ENCODE assay signal across 8 cellular contexts in the genomic region with DNA sequence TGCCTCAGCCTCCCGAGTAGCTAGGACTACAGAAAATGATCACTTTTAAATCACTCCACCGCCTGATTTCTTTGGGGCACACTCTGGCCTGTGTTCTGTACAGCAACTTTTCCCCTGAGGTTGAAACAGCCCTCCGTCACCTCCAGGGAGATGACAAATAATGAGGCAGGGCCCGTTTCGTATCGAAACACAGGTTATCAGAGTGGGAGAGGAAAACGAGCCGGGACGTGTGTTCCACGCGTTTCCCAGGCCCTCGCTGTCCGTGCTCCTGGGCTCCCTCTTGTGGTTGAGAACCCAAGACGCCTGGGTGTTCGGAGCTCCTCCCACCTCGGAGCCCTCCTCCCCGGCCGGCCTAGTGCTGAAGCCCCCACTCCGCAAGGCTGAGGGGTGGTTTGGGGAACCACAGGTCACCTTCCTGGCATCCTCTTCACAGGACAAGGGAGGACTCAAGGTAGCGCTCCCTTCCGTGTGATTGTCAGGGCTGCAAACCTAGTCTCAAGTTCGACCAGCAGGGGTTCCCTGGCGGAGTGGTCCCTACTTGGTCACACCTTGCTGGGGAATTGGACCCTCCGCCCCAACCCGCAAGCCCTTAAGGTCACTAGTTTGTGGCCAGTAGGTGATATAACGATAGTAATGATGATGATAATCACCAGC. TPM values are rescaled to one million over a fixed set of nuclear protein-coding genes. Genes with fewer than 3 reads are reported as not detected.
A peak's percentile ranks its signal among the peaks of the same experiment; 100 is the strongest.
DNase-seq lines count a peak whose midpoint lies in the region; ATAC-seq lines count a peak whose summit lies in the region.

No MANE protein-coding gene starts in this region.

- H3K27me3 ChIP-seq in mesenchymal stem cell (ENCODE audit: control insufficient read depth in 1 of 2, insufficient read depth in 1 of 2, low read length in 2 of 2) = peaks cover 4 to 8% of the 10 kb centered on the region in 2 experiments

- H4K8ac ChIP-seq in mesenchymal stem cell (ENCODE audit: low read length) = peak overlapping the region; percentile 28

- peak overlapping the region; percentile 65 for H3K4me3 Mint-ChIP-seq in activated CD4-positive, alpha-beta memory T cell treated with anti-CD3 and anti-CD28 coated beads for 36 hours

- no peak overlapping the region for H2BK120ac ChIP-seq in mesenchymal stem cell (ENCODE audit: low read depth, low read length)

- peak; percentile 53 to 57 for DNase-seq in SHP77 (lab: John Stamatoyannopoulos, UW)
- no peak for DNase-seq in SHP77 treated with DMSO at 0.1 percent for 48 hours (lab: John Stamatoyannopoulos, UW)
- peak; percentile 27 for DNase-seq in NCI-H510A (lab: John Stamatoyannopoulos, UW)
- peak; percentile 81 for DNase-seq in activated CD4-positive, alpha-beta memory T cell treated with anti-CD3 and anti-CD28 coated beads for 36 hours
- peak; percentile 73 for DNase-seq in effector CD4-positive, alpha-beta T cell
- DNase-seq in mesenchymal stem cell = peak; percentile 76
- DNase-seq in stimulated activated CD8-positive, alpha-beta memory T cell treated with anti-CD3 and anti-CD28 coated beads, Interleukin-12 subunit alpha, Interleukin-12 subunit beta, amount 100 ng/mL, for 24 hours (ENCODE audit: extremely low read depth) = peak; percentile 51

- WGBS in mesenchymal stem cell = 12% methylated on average over 23 of the region's 26 CpGs

- no peak overlapping the region for H3K27ac Mint-ChIP-seq in activated CD4-positive, alpha-beta memory T cell treated with anti-CD3 and anti-CD28 coated beads for 36 hours

- H2AK5ac ChIP-seq in mesenchymal stem cell (ENCODE audit: low read length, severe bottlenecking) = no peak overlapping the region

- H3K27ac ChIP-seq in mesenchymal stem cell (ENCODE audit: low read length, poor library complexity, severe bottlenecking) = no peak overlapping the region

- H3K18ac ChIP-seq in mesenchymal stem cell (ENCODE audit: low read depth in 1 of 2, low read length in 2 of 2) = no peak overlapping the region

- intact Hi-C loops in activated CD4-positive, alpha-beta memory T cell treated with anti-CD3 and anti-CD28 coated beads for 36 hours (cut with micrococcal nuclease) = loop anchor here (1.0 to 10.0 kb wide), 2 partner anchors 77 to 294 kb away; no protein-coding TSS in a partner anchor

- peak overlapping the region; percentile 67 for H3K9ac ChIP-seq in mesenchymal stem cell (ENCODE audit: low read length)

- no peak overlapping the region for H4K91ac ChIP-seq in mesenchymal stem cell (ENCODE audit: low read length)

- peak; percentile 92 for ATAC-seq in HG03159 (IDR thresholded peaks at IDR 0.05; ENCODE audit: unreplicated experiment)

- peak overlapping the region; percentile 55 for H2AFZ ChIP-seq in mesenchymal stem cell (ENCODE audit: low read depth, low read length)

- peaks cover 20% of the 10 kb centered on the region for H3K4me1 ChIP-seq in mesenchymal stem cell (ENCODE audit: control insufficient read depth, insufficient read depth, low read depth, low read length)

- H3K4me2 ChIP-seq in mesenchymal stem cell (ENCODE audit: low read length, poor library complexity, severe bottlenecking) = peak overlapping the region; percentile 67

- POLR2A ChIA-PET in activated CD4-positive, alpha-beta memory T cell treated with anti-CD3 and anti-CD28 coated beads for 36 hours (lab: Charles Lee) = no interaction called here

- H2BK12ac ChIP-seq in mesenchymal stem cell (ENCODE audit: low read length in 2 of 2) = no peak overlapping the region

- H2BK15ac ChIP-seq in mesenchymal stem cell (ENCODE audit: low read depth, poor library complexity, severe bottlenecking) = no peak overlapping the region

- H3K36me3 ChIP-seq in mesenchymal stem cell (ENCODE audit: control insufficient read depth in 1 of 2, insufficient read depth in 2 of 2, low read depth in 1 of 2, low read length in 2 of 2) = no peaks in the 10 kb centered on the region

- H3K36me3 Mint-ChIP-seq in activated CD4-positive, alpha-beta memory T cell treated with anti-CD3 and anti-CD28 coated beads for 36 hours = no peaks in the 10 kb centered on the region

- H3K4me3 ChIP-seq in mesenchymal stem cell (ENCODE audit: insufficient read depth in 1 of 2, low read depth in 1 of 2, low read length in 2 of 2) = peak overlapping the region; percentile 15 to 70

- no peak overlapping the region for H3K4ac ChIP-seq in mesenchymal stem cell (ENCODE audit: low read depth in 1 of 2, low read length in 2 of 2)

- H3K27me3 Mint-ChIP-seq in activated CD4-positive, alpha-beta memory T cell treated with anti-CD3 and anti-CD28 coated beads for 36 hours = peaks cover 9% of the 10 kb centered on the region

- H2BK5ac ChIP-seq in mesenchymal stem cell (ENCODE audit: low read depth, low read length, poor library complexity, severe bottlenecking) = no peak overlapping the region

- no peaks in the 10 kb centered on the region for H3K9me3 Mint-ChIP-seq in activated CD4-positive, alpha-beta memory T cell treated with anti-CD3 and anti-CD28 coated beads for 36 hours

- H3K14ac ChIP-seq in mesenchymal stem cell (ENCODE audit: low read length in 2 of 2) = no peak overlapping the region

- H3K9me3 ChIP-seq in mesenchymal stem cell (ENCODE audit: control insufficient read depth, low read length) = no peaks in the 10 kb centered on the region

- H3K23ac ChIP-seq in mesenchymal stem cell (ENCODE audit: low read length in 2 of 2) = no peak overlapping the region

- H3K4me1 Mint-ChIP-seq in activated CD4-positive, alpha-beta memory T cell treated with anti-CD3 and anti-CD28 coated beads for 36 hours (ENCODE audit: low read depth) = peaks cover 10% of the 10 kb centered on the region

- H3K79me1 ChIP-seq in mesenchymal stem cell (replicated peaks; ENCODE audit: low read length, poor library complexity, severe bottlenecking) = no peaks in the 10 kb centered on the region

- CTCF ChIA-PET in activated CD4-positive, alpha-beta memory T cell treated with anti-CD3 and anti-CD28 coated beads for 36 hours (lab: Charles Lee) = interaction anchor here (0.6 to 6.6 kb wide), 40 partner anchors 9 to 646 kb away, joined by 3 to 88 read pairs (median 4); partner anchors contain the start of genes FIGLA and PAIP2B

RNA-seq across cellular contexts. Expression of gene ATP6V1B1, which starts 12.8 kb away (rescaled TPM):
- total RNA-seq in activated CD4-positive, alpha-beta memory T cell treated with anti-CD3 and anti-CD28 coated beads for 36 hours = not detected
- not detected for polyA plus RNA-seq in mesenchymal stem cell (2013, experiment 1 of 2)
- 0.10 TPM for polyA plus RNA-seq in mesenchymal stem cell (2013, experiment 2 of 2)

RNA-seq across cellular contexts. Expression of gene ANKRD53, which starts 30.0 kb away (rescaled TPM):
- not detected for total RNA-seq in activated CD4-positive, alpha-beta memory T cell treated with anti-CD3 and anti-CD28 coated beads for 36 hours
- 2.6 TPM for polyA plus RNA-seq in mesenchymal stem cell (2013, experiment 1 of 2)
- polyA plus RNA-seq in mesenchymal stem cell (2013, experiment 2 of 2) = 2.5 TPM

RNA-seq across cellular contexts. Expression of gene TEX261, which starts 46.2 kb away (rescaled TPM):
- total RNA-seq in activated CD4-positive, alpha-beta memory T cell treated with anti-CD3 and anti-CD28 coated beads for 36 hours = 10 to 100 TPM; 29.0 to 29.9 TPM
- polyA plus RNA-seq in mesenchymal stem cell (2013, experiment 1 of 2) = 82.9 TPM
- 81.2 TPM for polyA plus RNA-seq in mesenchymal stem cell (2013, experiment 2 of 2)

RNA-seq across cellular contexts. Expression of gene VAX2, which starts 48.1 kb away (rescaled TPM):
- total RNA-seq in activated CD4-positive, alpha-beta memory T cell treated with anti-CD3 and anti-CD28 coated beads for 36 hours = not detected
- polyA plus RNA-seq in mesenchymal stem cell (2013, experiment 1 of 2) = 0.22 TPM
- polyA plus RNA-seq in mesenchymal stem cell (2013, experiment 2 of 2) = 0.16 TPM
